Comparison of ENCODE assay signal across 15 cellular contexts in the genomic region with DNA sequence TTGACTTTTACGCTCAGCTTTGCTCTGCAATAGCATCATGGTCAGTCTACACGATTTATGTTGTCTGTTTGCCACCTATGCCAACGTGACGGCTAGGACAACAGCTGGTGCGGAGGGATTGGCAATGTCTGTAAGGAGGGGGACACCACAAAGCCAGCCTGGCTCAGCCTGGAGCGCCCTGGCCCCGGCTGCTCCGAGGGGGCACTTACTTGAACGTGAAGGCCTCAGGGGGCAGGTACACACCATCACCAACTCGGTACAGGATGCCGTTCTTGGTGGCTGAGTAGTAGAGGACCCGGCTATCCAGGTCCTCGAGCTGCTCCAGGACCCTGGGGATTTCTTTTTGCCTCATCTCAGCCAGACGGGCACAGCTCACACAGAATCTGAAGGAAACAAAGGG. TPM values are rescaled to one million over a fixed set of nuclear protein-coding genes. Genes with fewer than 3 reads are reported as not detected.
"Had no signal": no experiment of that assay in that cellular context is flagged by ENCODE, and none has a peak within 500 bp of the region (broad histone marks: within the 10 kb centered on the region; RNA-seq: fewer than 3 reads in every experiment).

No MANE protein-coding gene starts in this region.

- DNase-seq: activated CD4-positive, alpha-beta T cell treated with anti-CD3 and anti-CD28 coated beads, Interleukin-2, amount 50 U/mL, for 48 hours; anterior cingulate cortex; erythroblast; heart right ventricle; mesendoderm; occipital lobe; stimulated activated CD4-positive, alpha-beta T cell treated with anti-CD3 and anti-CD28 coated beads, Interleukin-2, amount 100 ng/mL, for 48 hours; stimulated activated naive CD4-positive, alpha-beta T cell; T-helper 9 cell; upper lobe of right lung had no signal

- ATAC-seq: gastroesophageal sphincter, heart right ventricle, upper lobe of right lung had no signal

- H3K4me3 Mint-ChIP-seq: activated naive CD8-positive, alpha-beta T cell; nephron had no signal

- H3K27me3 ChIP-seq: gastroesophageal sphincter, heart right ventricle, right atrium auricular region, upper lobe of right lung had no signal

- H3K4me1 ChIP-seq: gastroesophageal sphincter, right atrium auricular region had no signal

- H3K27ac Mint-ChIP-seq: nephron had no signal

- H3K9me3 Mint-ChIP-seq: nephron had no signal

- H3K4me1 Mint-ChIP-seq: nephron had no signal

- H3K9me3 ChIP-seq: gastroesophageal sphincter, heart right ventricle, right atrium auricular region, upper lobe of right lung had no signal

- H3K27ac ChIP-seq: gastroesophageal sphincter, heart right ventricle, right atrium auricular region, upper lobe of right lung had no signal

- H3K27me3 Mint-ChIP-seq: activated naive CD8-positive, alpha-beta T cell had no signal

- H3K4me3 ChIP-seq: gastroesophageal sphincter, heart right ventricle, right atrium auricular region, upper lobe of right lung had no signal

RNA-seq across cellular contexts. Expression of a gene that starts 43.7 kb away (rescaled TPM):
- total RNA-seq: gastroesophageal sphincter, posterior vena cava had no signal
